In genomic region chr9:136977223-136978072, GRCh38 we compare ENCODE assay signal across 9 cellular contexts. TPM values are rescaled to one million over a fixed set of nuclear protein-coding genes. Genes with fewer than 3 reads are reported as not detected.
DNase-seq lines count a peak whose midpoint lies in the region; ATAC-seq and TF ChIP-seq lines count a peak whose summit lies in the region.
"Had no signal": no experiment of that assay in that cellular context is flagged by ENCODE, and none has a peak within 500 bp of the region (broad histone marks: within the 10 kb centered on the region; RNA-seq: fewer than 3 reads in every experiment).

Gene PTGDS, plus strand, starts transcription at chr9:136977504. Its CDS starts 75 bp downstream, at chr9:136977579.

- intact Hi-C loops in Calu3 (cut with micrococcal nuclease; ENCODE audit: unreplicated experiment): no loop called here
- intact Hi-C loops in sciatic nerve (cut with DNase I): no loop called here

- CTCF ChIA-PET in Calu3 (lab: Charles Lee): interaction anchor here (0.6 to 1.5 kb wide), 3 partner anchors 19 to 151 kb away, joined by 3 to 8 read pairs (median 3); partner anchors contain the start of gene CLIC3

- BruUV-seq in Calu3 (replicated peaks; lab: Mats Ljungman, UMichigan): no TSS peak

- no peak within 1 kb of the TSS for H3K27ac Mint-ChIP-seq in Calu3 (ENCODE audit: unreplicated experiment)

- peak within 1 kb of the TSS; percentile 9 for H3K4me3 Mint-ChIP-seq in Calu3 (ENCODE audit: low read depth, unreplicated experiment)

- ATAC-seq in sciatic nerve (peak; percentile 74), HG03095 (IDR thresholded peaks at IDR 0.05; ENCODE audit: unreplicated experiment) (no peak), GM21381 (IDR thresholded peaks at IDR 0.05; ENCODE audit: unreplicated experiment) (no peak)

- DNase-seq in Calu3 (no peak), brain pericyte (ENCODE audit: low read depth, low spot score) (peak; percentile 76), iPS-NIHi7 (ENCODE audit: extremely low spot score) (peak; percentile 49), sciatic nerve (ENCODE audit: low spot score) (peak; percentile 86), DMS 273 treated with DMSO at 0.1 percent for 48 hours (lab: John Stamatoyannopoulos, UW) (no peak), NCI-H1694 (lab: John Stamatoyannopoulos, UW) (no peak)
- DNase-seq: MM.1S had no signal

- H3K9me3 Mint-ChIP-seq in Calu3 (ENCODE audit: low read depth, unreplicated experiment): no peaks in the 10 kb centered on the region

- no peaks in the 10 kb centered on the region for H3K4me1 Mint-ChIP-seq in Calu3 (ENCODE audit: low read depth, unreplicated experiment)

- no peaks in the 10 kb centered on the region for H3K36me3 Mint-ChIP-seq in Calu3 (ENCODE audit: insufficient read depth, unreplicated experiment)

- no peak for TF ChIP-seq CTCF in Calu3 (IDR thresholded peaks at IDR 0.05; ENCODE audit: unreplicated experiment)

- H3K27me3 Mint-ChIP-seq in Calu3 (ENCODE audit: unreplicated experiment): no peaks in the 10 kb centered on the region

RNA-seq across cellular contexts. Expression of gene PTGDS, which starts in this region (rescaled TPM):
- total RNA-seq in Calu3 (2022) (not detected in 2 replicates), sciatic nerve (1,668 TPM)

Comparison
In these comparisons a context has a peak if more than half of its experiments do, and no peak if none do; other contexts are left out.
1. RNA of gene PTGDS (total RNA-seq): 1,668 TPM in sciatic nerve (single experiment); not detected in Calu3; every median in the first group is over 1,000 times any median in the second.
2. DNase-seq: peak in brain pericyte (single experiment), iPS-NIHi7 (single experiment) and sciatic nerve (single experiment); none in Calu3 (single experiment), DMS 273 treated with DMSO at 0.1 percent for 48 hours (single experiment) and NCI-H1694 (single experiment).